In the genomic region with DNA sequence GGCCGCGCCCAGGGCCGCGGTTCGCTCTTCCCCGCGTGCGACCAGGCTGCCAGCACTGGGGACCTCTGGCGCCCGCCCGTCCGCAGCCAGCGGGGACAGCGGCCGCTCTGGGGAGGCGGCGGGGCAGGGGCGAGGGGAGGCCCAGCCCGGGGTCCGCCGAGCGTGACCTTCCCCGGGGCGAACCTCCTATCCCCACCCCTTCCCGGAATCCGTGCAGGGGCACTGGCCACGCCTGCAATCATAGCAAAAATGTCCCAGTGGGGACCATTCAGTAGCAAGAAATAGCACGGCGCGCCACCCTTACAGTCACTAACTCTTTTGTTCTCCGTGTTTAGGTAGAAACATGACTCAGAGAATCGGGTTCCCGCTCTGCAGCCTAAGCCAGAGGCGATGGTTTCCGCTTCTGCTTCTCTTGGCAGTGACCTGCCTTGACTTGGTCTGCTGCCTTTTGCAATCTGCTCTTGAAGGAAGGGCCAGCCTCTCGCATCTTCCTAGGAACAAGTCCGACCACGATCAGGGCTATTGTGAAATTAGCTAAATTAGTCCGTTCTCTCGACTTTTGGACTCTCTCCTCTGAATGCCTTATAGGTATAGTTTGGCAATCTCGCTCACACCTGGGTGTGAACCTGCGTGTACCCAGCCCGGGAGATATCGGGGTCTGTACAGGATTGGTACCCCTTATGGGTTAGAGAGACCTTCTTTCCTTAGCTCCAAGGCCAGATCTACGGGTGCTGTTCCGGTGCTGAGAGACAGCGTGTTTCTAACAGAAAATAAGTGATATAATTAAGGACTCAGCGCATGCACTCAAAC, we compare ENCODE assay signal across 8 cellular contexts.
DNase-seq lines count a peak whose midpoint lies in the region; ATAC-seq, FAIRE-seq and TF ChIP-seq lines count a peak whose summit lies in the region.

No MANE protein-coding gene starts in this region.

- no peaks in the 10 kb centered on the region for H3K79me2 ChIP-seq in PC-9 (ENCODE audit: low read depth)

- intact Hi-C loops in PC-9 (cut with micrococcal nuclease; ENCODE audit: unreplicated experiment), result loop anchor here (5.0 kb wide), 1 partner anchor 78 kb away; a partner anchor contains a TSS

- peaks cover 5% of the 10 kb centered on the region; the same call in 1 of the 2 replicates for H3F3A ChIP-seq in PC-9 (ENCODE audit: insufficient read depth, low read depth)

- CTCF ChIA-PET in PC-9 (lab: Charles Lee), result no interaction called here

- peak; percentile 77 for FAIRE-seq in GM12892 (lab: Jason Lieb, UNC)

- peak overlapping the region; percentile 70 for H3K4me2 ChIP-seq in PC-9

- H3K9me2 ChIP-seq in PC-9 (ENCODE audit: insufficient read depth), result no peaks in the 10 kb centered on the region

- TF ChIP-seq POLR2A in GM12892 (IDR thresholded peaks at IDR 0.05; ENCODE audit: low read depth, low read length), result no peak

- peaks cover 5% of the 10 kb centered on the region for H3K4me1 ChIP-seq in PC-9 (replicated peaks; ENCODE audit: insufficient read depth)

- POLR2A ChIA-PET in PC-9 (lab: Charles Lee; ENCODE audit: unreplicated experiment), result interaction anchor here (0.6 kb wide), 1 partner anchor 104 kb away, joined by 6 read pairs; no protein-coding TSS in a partner anchor

- TF ChIP-seq CTCF in PC-9 (conservative IDR thresholded peaks at IDR 0.05), result no peak
- no peak for TF ChIP-seq CTCF in WERI-Rb-1 (IDR thresholded peaks at IDR 0.05; ENCODE audit: low read depth, low read length)

- DNase-seq in GM12892 (ENCODE audit: insufficient read length) (peak; percentile 32), PC-9 (peak; percentile 74 to 86), cerebellum (ENCODE audit: low spot score) (peak; percentile 2), kidney tubule cell (ENCODE audit: low spot score) (peak; percentile 66), WERI-Rb-1 (no peak)
- DNase-seq in stimulated activated CD8-positive, alpha-beta memory T cell treated with anti-CD3 and anti-CD28 coated beads, Interleukin-12 subunit alpha, Interleukin-12 subunit beta, amount 100 ng/mL, for 1 hour (ENCODE audit: low read depth), result peak; percentile 5
- DNase-seq in central memory CD4-positive, alpha-beta T cell, result no peak

- H3K4me3 ChIP-seq in PC-9, result peak overlapping the region; percentile 59; the same call in 1 of the 2 replicates
- H3K4me3 ChIP-seq in WERI-Rb-1 (ENCODE audit: low read depth, low read length), result no peak overlapping the region

- ATAC-seq in HG02610 (IDR thresholded peaks at IDR 0.05; ENCODE audit: unreplicated experiment), result peak; percentile 62

- peak overlapping the region; percentile 84 for H2AFZ ChIP-seq in PC-9

- no TSS peak for BruUV-seq in PC-9 (replicated peaks; lab: Mats Ljungman, UMichigan)

- no peaks in the 10 kb centered on the region for H3K27me3 ChIP-seq in PC-9 (ENCODE audit: insufficient read depth, low read depth)
- H3K27me3 ChIP-seq in WERI-Rb-1 (ENCODE audit: insufficient read depth, low read depth, severe bottlenecking), result no peaks in the 10 kb centered on the region

- H4K20me1 ChIP-seq in PC-9 (ENCODE audit: insufficient read depth), result no peaks in the 10 kb centered on the region

- peak overlapping the region; percentile 46; the same call in 1 of the 2 replicates for H3K27ac ChIP-seq in PC-9
- H3K27ac ChIP-seq in WERI-Rb-1, result no peak overlapping the region

- H3K36me3 ChIP-seq in PC-9 (ENCODE audit: low read depth) (no peaks in the 10 kb centered on the region), WERI-Rb-1 (no peaks in the 10 kb centered on the region)

- H3K9me3 ChIP-seq in PC-9 (ENCODE audit: insufficient read depth, low read depth) (no peaks in the 10 kb centered on the region), WERI-Rb-1 (ENCODE audit: severe bottlenecking) (no peaks in the 10 kb centered on the region)

Comparison
In these comparisons a context has a peak if more than half of its experiments do, and no peak if none do; other contexts are left out.
1. DNase-seq: peak in GM12892 (single experiment), PC-9 (2 of 2), cerebellum (single experiment), kidney tubule cell (single experiment) and stimulated activated CD8-positive, alpha-beta memory T cell treated with anti-CD3 and anti-CD28 coated beads, Interleukin-12 subunit alpha, Interleukin-12 subunit beta, amount 100 ng/mL, for 1 hour (single experiment); none in WERI-Rb-1 (single experiment) and central memory CD4-positive, alpha-beta T cell (single experiment).